In genomic region chr22:32584650-32585049, GRCh38 we compare ENCODE assay signal across 13 cellular contexts.
DNase-seq lines count a peak whose midpoint lies in the region; ATAC-seq and TF ChIP-seq lines count a peak whose summit lies in the region.
"Had no signal": no experiment of that assay in that cellular context is flagged by ENCODE, and none has a peak within 500 bp of the region (broad histone marks: within the 10 kb centered on the region; RNA-seq: fewer than 3 reads in every experiment).

No MANE protein-coding gene starts in this region.

- H3K9me3 ChIP-seq in adrenal gland (replicated peaks in 1 of 3): no peaks in the 10 kb centered on the region

- peaks cover 0 to 4% (median 0%) of the 10 kb centered on the region in 3 donors for H3K27me3 Mint-ChIP-seq in immature natural killer cell (ENCODE audit: low read depth in 3 of 3)

- no peaks in the 10 kb centered on the region for H3K4me1 Mint-ChIP-seq in immature natural killer cell

- no peaks in the 10 kb centered on the region for H3K36me3 Mint-ChIP-seq in immature natural killer cell

- intact Hi-C loops in sciatic nerve (cut with DNase I) (no loop called here), adrenal gland (cut with DNase I) (no loop called here)

- no peak for TF ChIP-seq CTCF in fibroblast of villous mesenchyme (IDR thresholded peaks at IDR 0.05; ENCODE audit: insufficient read depth, low read depth, low read length)
- TF ChIP-seq CTCF in adrenal gland (IDR thresholded peaks at IDR 0.05): no peak

- DNase-seq in AG20443 (ENCODE audit: low spot score) (peak; percentile 45), SK-MEL-5 (ENCODE audit: low read depth, low spot score) (peak; percentile 78), fibroblast of villous mesenchyme (ENCODE audit: low read depth) (peak; percentile 90), sciatic nerve (ENCODE audit: low spot score) (no peak), iPS-NIHi11 (ENCODE audit: low spot score) (no peak), adrenal gland (no peak), immature natural killer cell (no peak)
- no peak for DNase-seq in activated CD4-positive, alpha-beta T cell treated with anti-CD3 and anti-CD28 coated beads, Interleukin-2, amount 50 U/mL, for 1 hour
- DNase-seq: activated gamma-delta T cell, caudate nucleus, MG63, SIG-M5 had no signal

- TF ChIP-seq POLR2A in adrenal gland (IDR thresholded peaks at IDR 0.05): no peak

- H3K4me3 Mint-ChIP-seq in immature natural killer cell: no peak overlapping the region

- no peaks in the 10 kb centered on the region for H3K36me3 ChIP-seq in adrenal gland (replicated peaks in 1 of 2)
- H3K36me3 ChIP-seq: MG63 had no signal

- in situ Hi-C loops in SK-MEL-5 (cut with HindIII; ENCODE audit: low pct_unique_long_range_greater_than_20kb, low sequenced_read_pairs): no loop called here

- no peaks in the 10 kb centered on the region for H3K9me3 Mint-ChIP-seq in immature natural killer cell

- H3K27ac ChIP-seq in adrenal gland: peak overlapping the region in 1 of 5 donors; percentile 51
- H3K27ac ChIP-seq: C4-2B had no signal

- H3K4me3 ChIP-seq in fibroblast of villous mesenchyme (ENCODE audit: low read depth, low read length) (no peak overlapping the region), adrenal gland (no peak overlapping the region)
- H3K4me3 ChIP-seq: MG63 had no signal

- peaks cover 0 to 1% of the 10 kb centered on the region in 2 donors for H3K4me1 ChIP-seq in adrenal gland (replicated peaks in 1 of 2)

- H3K27ac Mint-ChIP-seq in immature natural killer cell: no peak overlapping the region

- H3K27me3 ChIP-seq in adrenal gland: no peaks in the 10 kb centered on the region
- H3K27me3 ChIP-seq: MG63 had no signal

- ATAC-seq in sciatic nerve: peak; percentile 75

Comparison
In these comparisons a context has a peak if more than half of its experiments do, and no peak if none do; other contexts are left out.
1. DNase-seq: peak in AG20443 (single experiment), SK-MEL-5 (single experiment) and fibroblast of villous mesenchyme (single experiment); none in sciatic nerve (single experiment), iPS-NIHi11 (single experiment), adrenal gland (0 of 7), activated CD4-positive, alpha-beta T cell treated with anti-CD3 and anti-CD28 coated beads, Interleukin-2, amount 50 U/mL, for 1 hour (single experiment) and immature natural killer cell (0 of 3).